In genomic region chr18:69840445-69840844, GRCh38 we compare ENCODE assay signal across 1 cellular context.
A peak's percentile ranks its signal among the peaks of the same experiment; 100 is the strongest.
TF ChIP-seq lines count a peak whose summit lies in the region.

No MANE protein-coding gene starts in this region.

TF ChIP-seq in K562, 482 proteins besides CTCF, POLR2A, EP300 and RAD21 (continued from another document):
- TF ChIP-seq E2F4 (CRISPR knock-in tag; IDR thresholded peaks at IDR 0.05; ENCODE audit: low read depth) (no peak), KDM5B (IDR thresholded peaks at IDR 0.05; ENCODE audit: insufficient replicate concordance, low read depth, low read length) (no peak), ZNF184 (CRISPR knock-in tag; IDR thresholded peaks at IDR 0.05) (no peak), KLF16 (IDR thresholded peaks at IDR 0.05) (no peak), KHSRP (IDR thresholded peaks at IDR 0.05) (no peak), NCOR1 (IDR thresholded peaks at IDR 0.05) (no peak), TCF7 (IDR thresholded peaks at IDR 0.05; ENCODE audit: borderline replicate concordance) (no peak), THRAP3 (IDR thresholded peaks at IDR 0.05; ENCODE audit: borderline replicate concordance) (no peak), FOSL1 (tag; conservative IDR thresholded peaks at IDR 0.05) (peak; percentile 62), MTF1 (CRISPR knock-in tag; IDR thresholded peaks at IDR 0.05; ENCODE audit: borderline replicate concordance) (no peak), XRCC5 (IDR thresholded peaks at IDR 0.05; ENCODE audit: low read depth, low read length) (no peak)
